16 cellular contexts compared by ENCODE assay signal in genomic region chr18:44816449-44816848, GRCh38.
"Had no signal": no experiment of that assay in that cellular context is flagged by ENCODE, and none has a peak within 500 bp of the region (broad histone marks: within the 10 kb centered on the region; RNA-seq: fewer than 3 reads in every experiment).

No MANE protein-coding gene starts in this region.

- ATAC-seq: effector memory CD8-positive, alpha-beta T cell; left cardiac atrium; mucosa of descending colon; naive thymus-derived CD4-positive, alpha-beta T cell; sciatic nerve; T-cell had no signal

- H3K27me3 ChIP-seq: ascending aorta, thyroid gland had no signal

- H3K4me1 ChIP-seq: prostate gland had no signal

- DNase-seq: activated CD4-positive, alpha-beta T cell treated with anti-CD3 and anti-CD28 coated beads, Interleukin-2, amount 50 U/mL, for 48 hours; activated naive CD4-positive, alpha-beta T cell treated with anti-CD3 and anti-CD28 coated beads for 36 hours; effector memory CD8-positive, alpha-beta T cell; foreskin melanocyte; immature natural killer cell; left cardiac atrium; mucosa of descending colon; naive thymus-derived CD4-positive, alpha-beta T cell; T-cell; T1000; thyroid gland had no signal

- H3K4me3 ChIP-seq: ascending aorta, lung, mucosa of descending colon, prostate gland, thyroid gland had no signal

- H3K27ac ChIP-seq: ascending aorta, epithelial cell of prostate, prostate gland had no signal

- H3K9me3 ChIP-seq: ascending aorta, mucosa of descending colon, prostate gland, thyroid gland had no signal

- H3K36me3 ChIP-seq: ascending aorta, prostate gland, thyroid gland had no signal
